Comparison of ENCODE assay signal across 9 cellular contexts in genomic region chr12:121238604-121239334, GRCh38. TPM values are rescaled to one million over a fixed set of nuclear protein-coding genes. Genes with fewer than 3 reads are reported as not detected.
A peak's percentile ranks its signal among the peaks of the same experiment; 100 is the strongest.
DNase-seq lines count a peak whose midpoint lies in the region; ATAC-seq and TF ChIP-seq lines count a peak whose summit lies in the region.
"Had no signal": no experiment of that assay in that cellular context is flagged by ENCODE, and none has a peak within 500 bp of the region (broad histone marks: within the 10 kb centered on the region; RNA-seq: fewer than 3 reads in every experiment).

No MANE protein-coding gene starts in this region.

- peak; percentile 80 for DNase-seq in GF-D8 (lab: John Stamatoyannopoulos, UW)
- peak; percentile 96 for DNase-seq in NCI-H146 (lab: John Stamatoyannopoulos, UW)
- no peak for DNase-seq in activated naive CD8-positive, alpha-beta T cell treated with anti-CD3 and anti-CD28 coated beads, Interleukin-2, amount 10 ng/mL, durations not matched to agents 7 days and 5 days
- no peak for DNase-seq in osteocyte (ENCODE audit: extremely low spot score, unreplicated experiment)
- no peak for DNase-seq in NCI-H526 treated with DMSO at 0.1 percent for 48 hours (lab: John Stamatoyannopoulos, UW)
- DNase-seq in HCEC 1CT = no peak
- DNase-seq in HuH-7.5 (ENCODE audit: low spot score) = no peak
- no peak for DNase-seq in right atrium auricular region (ENCODE audit: low spot score)
- DNase-seq: NCI-H446 had no signal

- POLR2A ChIA-PET in activated naive CD8-positive, alpha-beta T cell treated with anti-CD3 and anti-CD28 coated beads, Interleukin-2, amount 10 ng/mL, durations not matched to agents 7 days and 5 days (lab: Charles Lee) = interaction anchor here (0.8 to 3.2 kb wide), 11 partner anchors 9 to 769 kb away, joined by 3 to 28 read pairs (median 5); partner anchors contain the start of genes CAMKK2, RNF34 and SRSF9

- H3K36me3 ChIP-seq in right atrium auricular region = peaks cover 5% of the 10 kb centered on the region

- H3K4me1 Mint-ChIP-seq in activated naive CD8-positive, alpha-beta T cell treated with anti-CD3 and anti-CD28 coated beads, Interleukin-2, amount 10 ng/mL, durations not matched to agents 7 days and 5 days = peaks cover 37% of the 10 kb centered on the region
- H3K4me1 Mint-ChIP-seq in osteocyte (ENCODE audit: unreplicated experiment) = peaks cover 27% of the 10 kb centered on the region

- peak overlapping the region; percentile 89 for H3K27ac Mint-ChIP-seq in activated naive CD8-positive, alpha-beta T cell treated with anti-CD3 and anti-CD28 coated beads, Interleukin-2, amount 10 ng/mL, durations not matched to agents 7 days and 5 days
- no peak overlapping the region for H3K27ac Mint-ChIP-seq in osteocyte (ENCODE audit: unreplicated experiment)

- H3K4me3 ChIP-seq in right atrium auricular region = no peak overlapping the region

- H3K4me3 Mint-ChIP-seq in activated naive CD8-positive, alpha-beta T cell treated with anti-CD3 and anti-CD28 coated beads, Interleukin-2, amount 10 ng/mL, durations not matched to agents 7 days and 5 days = peak overlapping the region; percentile 70
- no peak overlapping the region for H3K4me3 Mint-ChIP-seq in osteocyte (ENCODE audit: unreplicated experiment)

- TF ChIP-seq CTCF in osteocyte (IDR thresholded peaks at IDR 0.05) (peak; percentile 37), right atrium auricular region (IDR thresholded peaks at IDR 0.05) (no peak)

- ATAC-seq in activated naive CD8-positive, alpha-beta T cell treated with anti-CD3 and anti-CD28 coated beads, Interleukin-2, amount 10 ng/mL, durations not matched to agents 7 days and 5 days (ENCODE audit: low read depth) = no peak

- no peaks in the 10 kb centered on the region for H3K27me3 Mint-ChIP-seq in activated naive CD8-positive, alpha-beta T cell treated with anti-CD3 and anti-CD28 coated beads, Interleukin-2, amount 10 ng/mL, durations not matched to agents 7 days and 5 days
- no peaks in the 10 kb centered on the region for H3K27me3 Mint-ChIP-seq in osteocyte (ENCODE audit: unreplicated experiment)

- no peaks in the 10 kb centered on the region for H3K9me3 ChIP-seq in right atrium auricular region

- peaks cover 32% of the 10 kb centered on the region for H3K36me3 Mint-ChIP-seq in activated naive CD8-positive, alpha-beta T cell treated with anti-CD3 and anti-CD28 coated beads, Interleukin-2, amount 10 ng/mL, durations not matched to agents 7 days and 5 days
- H3K36me3 Mint-ChIP-seq in osteocyte (ENCODE audit: unreplicated experiment) = peaks cover 8% of the 10 kb centered on the region

- H3K27me3 ChIP-seq in right atrium auricular region = no peaks in the 10 kb centered on the region

- no peak overlapping the region for H3K27ac ChIP-seq in right atrium auricular region

- no peaks in the 10 kb centered on the region for H3K9me3 Mint-ChIP-seq in activated naive CD8-positive, alpha-beta T cell treated with anti-CD3 and anti-CD28 coated beads, Interleukin-2, amount 10 ng/mL, durations not matched to agents 7 days and 5 days
- no peaks in the 10 kb centered on the region for H3K9me3 Mint-ChIP-seq in osteocyte (ENCODE audit: unreplicated experiment)

- H3K4me1 ChIP-seq in right atrium auricular region = peaks cover 0 to 9% of the 10 kb centered on the region in 2 donors

RNA-seq across cellular contexts. Expression of gene P2RX4, which starts 28.8 kb away (rescaled TPM):
- total RNA-seq in activated naive CD8-positive, alpha-beta T cell treated with anti-CD3 and anti-CD28 coated beads, Interleukin-2, amount 10 ng/mL, durations not matched to agents 7 days and 5 days = 10 to 100 TPM; 50.7 to 52.9 TPM
- total RNA-seq in osteocyte (20.3 and 21.1 TPM in 2 replicates), right atrium auricular region (10 to 100 TPM; 21.8 to 21.9 TPM)

RNA-seq across cellular contexts. Expression of gene CAMKK2, which starts 57.7 kb away (rescaled TPM):
- 10 to 100 TPM; 27.0 to 29.2 TPM for total RNA-seq in activated naive CD8-positive, alpha-beta T cell treated with anti-CD3 and anti-CD28 coated beads, Interleukin-2, amount 10 ng/mL, durations not matched to agents 7 days and 5 days
- total RNA-seq in osteocyte = 33.0 TPM in 2 replicates
- 10 to 100 TPM; 14.4 to 16.9 TPM for total RNA-seq in right atrium auricular region

Comparison
In these comparisons a context has a peak if more than half of its experiments do, and no peak if none do; other contexts are left out.
1. DNase-seq: peak in GF-D8 (single experiment) and NCI-H146 (single experiment); none in activated naive CD8-positive, alpha-beta T cell treated with anti-CD3 and anti-CD28 coated beads, Interleukin-2, amount 10 ng/mL, durations not matched to agents 7 days and 5 days (single experiment), osteocyte (single experiment), NCI-H526 treated with DMSO at 0.1 percent for 48 hours (single experiment), HCEC 1CT (single experiment), HuH-7.5 (single experiment) and right atrium auricular region (single experiment).